ENCODE assay signal across 9 cellular contexts in the genomic region with DNA sequence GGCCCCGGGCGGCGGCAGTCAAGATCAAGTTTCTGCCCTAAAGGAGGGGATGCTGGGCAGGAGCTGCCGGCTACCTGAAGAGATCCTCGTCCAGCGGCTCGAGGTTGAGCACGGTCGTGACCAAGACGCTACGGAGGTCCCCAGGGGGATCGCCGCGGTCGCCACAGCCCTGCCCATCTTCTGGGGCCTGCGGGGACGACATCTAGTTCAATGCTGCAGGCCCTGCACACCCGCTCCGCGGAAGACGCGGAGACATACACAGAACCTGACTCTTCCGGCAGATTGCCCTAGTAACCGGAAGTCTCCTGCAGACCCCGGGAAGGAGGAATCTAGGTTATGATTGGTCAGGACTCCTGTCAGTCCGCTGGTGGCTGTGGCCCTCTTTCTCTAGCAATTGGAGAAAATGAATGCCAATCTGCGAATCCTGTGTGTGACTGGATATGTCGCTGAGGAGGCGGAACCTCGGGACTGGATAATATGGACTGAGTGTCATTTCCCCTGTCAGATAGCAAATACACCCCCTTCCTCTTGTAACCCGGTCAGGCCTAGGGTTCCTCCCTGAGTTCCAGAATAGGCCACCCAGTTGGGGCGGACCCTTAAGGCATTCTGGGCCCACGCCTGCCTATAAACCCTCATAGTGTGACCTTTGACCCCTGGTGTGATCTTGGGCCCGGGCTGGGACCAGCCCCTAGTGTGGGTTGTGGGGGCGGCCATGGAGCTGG. TPM values are rescaled to one million over a fixed set of nuclear protein-coding genes. Genes with fewer than 3 reads are reported as not detected.
DNase-seq lines count a peak whose midpoint lies in the region; ATAC-seq, FAIRE-seq and TF ChIP-seq lines count a peak whose summit lies in the region.
"Had no signal": no experiment of that assay in that cellular context is flagged by ENCODE, and none has a peak within 500 bp of the region (broad histone marks: within the 10 kb centered on the region; RNA-seq: fewer than 3 reads in every experiment).

A gene (minus strand): TSS at position 279 of the 722 bp plus-strand sequence. CDS start 77 bp downstream, at position 202.
A gene (plus strand): TSS at position 501 of the 722 bp plus-strand sequence. CDS start 212 bp downstream, at position 713.

- DNase-seq in AG20443 (ENCODE audit: low spot score) (peak; percentile 100), NCI-H345 treated with DMSO at 0.1 percent for 48 hours (lab: John Stamatoyannopoulos, UW; ENCODE audit: unreplicated experiment) (peak; percentile 99), cerebellum (ENCODE audit: low spot score) (peak; percentile 99), kidney (peak; percentile 95)
- DNase-seq in activated CD4-positive, CD25-positive, alpha-beta regulatory T cell treated with anti-CD3 and anti-CD28 coated beads, Interleukin-2, amount 50 U/mL, for 16 hours (ENCODE audit: low read depth, low spot score): peak; percentile 91
- DNase-seq in stimulated activated CD4-positive, alpha-beta T cell treated with anti-CD3 and anti-CD28 coated beads, Interleukin-15, amount 100 ng/mL, for 1 hour (ENCODE audit: low read depth in 1 of 2, low spot score in 1 of 2): peak; percentile 61 to 78

- TF ChIP-seq CTCF in kidney (IDR thresholded peaks at IDR 0.05; ENCODE audit: borderline replicate concordance, extremely low read depth, insufficient read depth): no peak

- ATAC-seq in GM19035 (IDR thresholded peaks at IDR 0.05; ENCODE audit: unreplicated experiment): peak; percentile 98
- ATAC-seq in HG03342 (IDR thresholded peaks at IDR 0.05; ENCODE audit: unreplicated experiment): peak; percentile 93

- intact Hi-C loops in kidney (cut with DNase I): no loop called here

- H3K36me3 ChIP-seq in kidney (ENCODE audit: control insufficient read depth in 1 of 2, insufficient read depth in 2 of 2, low read length in 2 of 2): no peaks in the 10 kb centered on the region

- H3K4me3 ChIP-seq in kidney (ENCODE audit: low read length in 2 of 2): peak within 1 kb of the TSS; percentile 88 to 93

- H3K9ac ChIP-seq in kidney (ENCODE audit: low read length in 2 of 2): peak within 1 kb of the TSS; percentile 68 to 95

- FAIRE-seq in kidney (lab: Jason Lieb, UNC): peak; percentile 78
- FAIRE-seq: colon had no signal

- peaks cover 7 to 27% of the 10 kb centered on the region in 2 donors for H3K4me1 ChIP-seq in kidney (ENCODE audit: control insufficient read depth in 1 of 2, insufficient read depth in 1 of 2, low read depth in 1 of 2, low read length in 2 of 2)

- H3K9me3 ChIP-seq in kidney (ENCODE audit: control insufficient read depth in 1 of 2, low read length in 2 of 2): no peaks in the 10 kb centered on the region

- peak within 1 kb of the TSS; percentile 81 to 84 for H3K27ac ChIP-seq in kidney (ENCODE audit: low read depth in 2 of 2, low read length in 2 of 2)

RNA-seq across cellular contexts. Expression of the first gene that starts in this region (rescaled TPM):
- total RNA-seq in cerebellum: 26.6 TPM
- 22.1 TPM for total RNA-seq in kidney
- 71.0 TPM for polyA plus RNA-seq in kidney (ENCODE audit: insufficient read depth, low read depth, low replicate concordance)

RNA-seq across cellular contexts. Expression of the second gene that starts in this region (rescaled TPM):
- total RNA-seq in cerebellum (10.4 TPM), kidney (3.2 TPM)
- polyA plus RNA-seq in kidney (ENCODE audit: insufficient read depth, low read depth, low replicate concordance): 2.6 TPM

Comparison
In these comparisons a context has a peak if more than half of its experiments do, and no peak if none do; other contexts are left out.
1. Peak in every context shown above with its lines: DNase-seq, ATAC-seq, H3K4me3 ChIP-seq and H3K27ac ChIP-seq.